Comparison of ENCODE assay signal across 25 cellular contexts in the genomic region with DNA sequence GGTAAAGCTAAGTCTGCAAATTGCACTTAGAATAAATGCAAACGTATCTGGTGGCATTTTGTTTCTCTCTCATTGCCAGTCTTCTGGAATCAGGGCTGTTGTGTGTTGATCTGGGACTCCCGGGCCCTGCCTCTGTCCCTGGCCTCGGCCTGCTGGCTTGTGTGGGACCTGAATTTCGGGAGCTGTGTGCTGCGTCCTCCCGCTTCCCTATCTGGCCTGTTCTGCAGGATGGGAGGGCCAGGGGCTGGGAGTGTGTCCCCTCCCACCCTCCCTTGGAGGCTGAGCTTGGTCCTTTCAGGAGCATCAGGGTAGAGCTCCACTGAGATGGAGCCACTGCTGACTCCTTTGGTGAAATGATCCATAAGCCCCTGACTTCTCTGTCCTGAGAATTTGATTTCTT.
"Had no signal": no experiment of that assay in that cellular context is flagged by ENCODE, and none has a peak within 500 bp of the region (broad histone marks: within the 10 kb centered on the region; RNA-seq: fewer than 3 reads in every experiment).

No MANE protein-coding gene starts in this region.

- H3K36me3 Mint-ChIP-seq: natural killer cell; stimulated activated naive B cell treated with anti-CD40 and anti-IgM and Interleukin-4, amounts not matched to agents 10 μg/mL and 1 μg/mL and 100 μg/mL, for 72 hours had no signal

- H3K4me1 Mint-ChIP-seq: activated CD4-positive, alpha-beta memory T cell treated with anti-CD3 and anti-CD28 coated beads, Interleukin-2, amount 10 ng/mL, durations not matched to agents 7 days and 5 days; activated naive CD8-positive, alpha-beta T cell treated with anti-CD3 and anti-CD28 coated beads, Interleukin-2, amount 50 U/mL, for 24 hours; natural killer cell; stimulated activated naive B cell treated with anti-CD40 and anti-IgM and Interleukin-4, amounts not matched to agents 10 μg/mL and 1 μg/mL and 100 μg/mL, for 72 hours had no signal

- H3K4me2 ChIP-seq: hepatocyte, smooth muscle cell had no signal

- H3K9me3 Mint-ChIP-seq: activated CD4-positive, alpha-beta memory T cell treated with anti-CD3 and anti-CD28 coated beads, Interleukin-2, amount 10 ng/mL, durations not matched to agents 7 days and 5 days; activated naive CD8-positive, alpha-beta T cell treated with anti-CD3 and anti-CD28 coated beads, Interleukin-2, amount 50 U/mL, for 24 hours; activated T-cell treated with anti-CD3 and anti-CD28 coated beads, Interleukin-2, amount 50 U/mL, for 72 hours; dendritic cell treated with granulocyte-macrophage colony-stimulating factor and Interleukin-4, amounts not matched to agents 40 ng/mL and 50 ng/mL, for 4 days; natural killer cell; stimulated activated naive B cell treated with anti-CD40 and anti-IgM and Interleukin-4, amounts not matched to agents 10 μg/mL and 1 μg/mL and 100 μg/mL, for 72 hours had no signal

- H3K9me3 ChIP-seq: body of pancreas had no signal

- H3K4me3 Mint-ChIP-seq: activated CD4-positive, alpha-beta memory T cell treated with anti-CD3 and anti-CD28 coated beads, Interleukin-2, amount 10 ng/mL, durations not matched to agents 7 days and 5 days; activated naive CD8-positive, alpha-beta T cell treated with anti-CD3 and anti-CD28 coated beads, Interleukin-2, amount 50 U/mL, for 24 hours; activated T-cell treated with anti-CD3 and anti-CD28 coated beads, Interleukin-2, amount 50 U/mL, for 72 hours; dendritic cell treated with granulocyte-macrophage colony-stimulating factor and Interleukin-4, amounts not matched to agents 40 ng/mL and 50 ng/mL, for 4 days; natural killer cell; stimulated activated naive B cell treated with anti-CD40 and anti-IgM and Interleukin-4, amounts not matched to agents 10 μg/mL and 1 μg/mL and 100 μg/mL, for 72 hours; T-helper 17 cell had no signal

- H3K27me3 ChIP-seq: body of pancreas, foreskin keratinocyte, hepatocyte had no signal

- H3K4me3 ChIP-seq: body of pancreas, hepatocyte, SK-N-MC, smooth muscle cell had no signal

- H2AFZ ChIP-seq: hepatocyte had no signal

- H3K4me1 ChIP-seq: body of pancreas had no signal

- H3K27ac Mint-ChIP-seq: activated CD4-positive, alpha-beta memory T cell treated with anti-CD3 and anti-CD28 coated beads, Interleukin-2, amount 10 ng/mL, durations not matched to agents 7 days and 5 days; activated naive CD8-positive, alpha-beta T cell treated with anti-CD3 and anti-CD28 coated beads, Interleukin-2, amount 50 U/mL, for 24 hours; activated T-cell treated with anti-CD3 and anti-CD28 coated beads, Interleukin-2, amount 50 U/mL, for 72 hours; dendritic cell treated with granulocyte-macrophage colony-stimulating factor and Interleukin-4, amounts not matched to agents 40 ng/mL and 50 ng/mL, for 4 days; natural killer cell; stimulated activated naive B cell treated with anti-CD40 and anti-IgM and Interleukin-4, amounts not matched to agents 10 μg/mL and 1 μg/mL and 100 μg/mL, for 72 hours; T-helper 17 cell had no signal

- H3K79me2 ChIP-seq: hepatocyte had no signal

- H3K27ac ChIP-seq: body of pancreas, hepatocyte, SK-N-MC had no signal

- ATAC-seq: activated naive CD8-positive, alpha-beta T cell treated with anti-CD3 and anti-CD28 coated beads, Interleukin-2, amount 50 U/mL, for 24 hours; activated T-cell treated with anti-CD3 and anti-CD28 coated beads, Interleukin-2, amount 50 U/mL, for 72 hours; body of pancreas; foreskin keratinocyte; natural killer cell; sciatic nerve; stimulated activated naive B cell treated with anti-CD40 and anti-IgM and Interleukin-4, amounts not matched to agents 10 μg/mL and 1 μg/mL and 100 μg/mL, for 72 hours; T-helper 17 cell had no signal

- DNase-seq: activated CD4-positive, alpha-beta memory T cell treated with anti-CD3 and anti-CD28 coated beads, Interleukin-2, amount 10 ng/mL, durations not matched to agents 7 days and 5 days; activated CD4-positive, alpha-beta T cell treated with anti-CD3 and anti-CD28 coated beads for 4 hours; activated CD4-positive, CD25-positive, alpha-beta regulatory T cell; activated gamma-delta T cell; activated naive CD4-positive, alpha-beta T cell treated with anti-CD3 and anti-CD28 coated beads, Interleukin-2, amount 50 U/mL, for 16 hours; activated naive CD8-positive, alpha-beta T cell treated with anti-CD3 and anti-CD28 coated beads, Interleukin-2, amount 50 U/mL, for 24 hours; activated T-cell treated with anti-CD3 and anti-CD28 coated beads, Interleukin-2, amount 50 U/mL, for 72 hours; effector CD4-positive, alpha-beta T cell; erythroblast; foreskin keratinocyte; mesenchymal stem cell; natural killer cell; occipital lobe; posterior cingulate gyrus; stimulated activated CD4-positive, alpha-beta T cell treated with anti-CD3 and anti-CD28 coated beads, Interleukin-2, amount 100 ng/mL, for 48 hours; stimulated activated CD8-positive, alpha-beta memory T cell treated with anti-CD3 and anti-CD28 coated beads, Interleukin-4, amount 100 ng/mL, for 48 hours; stimulated activated naive B cell treated with anti-CD40 and anti-IgM and Interleukin-4, amounts not matched to agents 10 μg/mL and 1 μg/mL and 100 μg/mL, for 72 hours; SW 1271; T-helper 17 cell had no signal
